Comparison of ENCODE assay signal across 15 cellular contexts in genomic region chr22:49320714-49321476, GRCh38.
DNase-seq lines count a peak whose midpoint lies in the region; ATAC-seq and TF ChIP-seq lines count a peak whose summit lies in the region.
"Had no signal": no experiment of that assay in that cellular context is flagged by ENCODE, and none has a peak within 500 bp of the region (broad histone marks: within the 10 kb centered on the region; RNA-seq: fewer than 3 reads in every experiment).

No MANE protein-coding gene starts in this region.

- no peak overlapping the region for H3K27ac ChIP-seq in lower lobe of right lung

- no peaks in the 10 kb centered on the region for H3K9me3 ChIP-seq in lower lobe of right lung

- no peaks in the 10 kb centered on the region for H3K4me1 Mint-ChIP-seq in activated T-helper 2 cell treated with anti-CD3 and anti-CD28 coated beads, Interferon-gamma antibody, Interleukin-2, Interleukin-4, amounts not matched to agents 10 μg/mL and 5 μg/mL and 100 μg/mL, durations not matched to agents 14 hours and 24 hours and 36 hours (ENCODE audit: low read depth)
- no peaks in the 10 kb centered on the region for H3K4me1 Mint-ChIP-seq in chondrocyte (ENCODE audit: low read depth)
- H3K4me1 Mint-ChIP-seq: CD8-positive, alpha-beta memory T cell had no signal

- DNase-seq in D341Med (ENCODE audit: low spot score) (peak; percentile 8), lower lobe of right lung (peak; percentile 14), hippocampal formation (lab: John Stamatoyannopoulos, UW) (no peak), chondrocyte (ENCODE audit: low spot score) (no peak), GM19240 (ENCODE audit: insufficient read length, low spot score) (no peak)
- DNase-seq in activated T-helper 2 cell treated with anti-CD3 and anti-CD28 coated beads, Interferon-gamma antibody, Interleukin-2, Interleukin-4, amounts not matched to agents 10 μg/mL and 5 μg/mL and 100 μg/mL, durations not matched to agents 14 hours and 24 hours and 36 hours (ENCODE audit: low spot score), result peak; percentile 4
- DNase-seq in stimulated activated CD8-positive, alpha-beta memory T cell treated with anti-CD3 and anti-CD28 coated beads, Interleukin-4, amount 100 ng/mL, for 48 hours, result peak; percentile 6
- DNase-seq: ACHN; CD8-positive, alpha-beta memory T cell; NCI-H1092 treated with DMSO at 0.1 percent for 48 hours; NCI-H1694; NCI-H2081 treated with DMSO at 0.1 percent for 48 hours; NCI-H446 treated with DMSO at 0.1 percent for 48 hours; SHP77 had no signal

- TF ChIP-seq CTCF in lower lobe of right lung (IDR thresholded peaks at IDR 0.05) (no peak), chondrocyte (IDR thresholded peaks at IDR 0.05) (no peak)

- H3K4me3 ChIP-seq in lower lobe of right lung, result no peak overlapping the region
- H3K4me3 ChIP-seq: K562 had no signal

- ATAC-seq in lower lobe of right lung, result no peak
- ATAC-seq: K562 had no signal

- intact Hi-C loops in activated T-helper 2 cell treated with anti-CD3 and anti-CD28 coated beads, Interferon-gamma antibody, Interleukin-2, Interleukin-4, amounts not matched to agents 10 μg/mL and 5 μg/mL and 100 μg/mL, durations not matched to agents 14 hours and 24 hours and 36 hours (cut with micrococcal nuclease), result no loop called here
- intact Hi-C loops in lower lobe of right lung (cut with DNase I), result no loop called here

- peaks cover 34% of the 10 kb centered on the region for H3K27me3 ChIP-seq in lower lobe of right lung (ENCODE audit: low read depth)

- H3K27me3 Mint-ChIP-seq in activated T-helper 2 cell treated with anti-CD3 and anti-CD28 coated beads, Interferon-gamma antibody, Interleukin-2, Interleukin-4, amounts not matched to agents 10 μg/mL and 5 μg/mL and 100 μg/mL, durations not matched to agents 14 hours and 24 hours and 36 hours (ENCODE audit: low read depth), result peaks cover 13% of the 10 kb centered on the region
- H3K27me3 Mint-ChIP-seq in chondrocyte (ENCODE audit: low read depth), result peaks cover 44% of the 10 kb centered on the region

- no peaks in the 10 kb centered on the region for H3K36me3 Mint-ChIP-seq in activated T-helper 2 cell treated with anti-CD3 and anti-CD28 coated beads, Interferon-gamma antibody, Interleukin-2, Interleukin-4, amounts not matched to agents 10 μg/mL and 5 μg/mL and 100 μg/mL, durations not matched to agents 14 hours and 24 hours and 36 hours (ENCODE audit: low read depth)
- no peaks in the 10 kb centered on the region for H3K36me3 Mint-ChIP-seq in chondrocyte (ENCODE audit: low read depth)
- H3K36me3 Mint-ChIP-seq: CD8-positive, alpha-beta memory T cell had no signal

- H3K9me3 Mint-ChIP-seq in activated T-helper 2 cell treated with anti-CD3 and anti-CD28 coated beads, Interferon-gamma antibody, Interleukin-2, Interleukin-4, amounts not matched to agents 10 μg/mL and 5 μg/mL and 100 μg/mL, durations not matched to agents 14 hours and 24 hours and 36 hours, result no peaks in the 10 kb centered on the region
- H3K9me3 Mint-ChIP-seq in chondrocyte (ENCODE audit: low read depth), result no peaks in the 10 kb centered on the region
- H3K9me3 Mint-ChIP-seq: CD8-positive, alpha-beta memory T cell had no signal

- H3K36me3 ChIP-seq in lower lobe of right lung, result no peaks in the 10 kb centered on the region

- H3K27ac Mint-ChIP-seq in activated T-helper 2 cell treated with anti-CD3 and anti-CD28 coated beads, Interferon-gamma antibody, Interleukin-2, Interleukin-4, amounts not matched to agents 10 μg/mL and 5 μg/mL and 100 μg/mL, durations not matched to agents 14 hours and 24 hours and 36 hours, result no peak overlapping the region
- no peak overlapping the region for H3K27ac Mint-ChIP-seq in chondrocyte (ENCODE audit: unreplicated experiment)
- H3K27ac Mint-ChIP-seq: CD8-positive, alpha-beta memory T cell had no signal

- H3K4me3 Mint-ChIP-seq in activated T-helper 2 cell treated with anti-CD3 and anti-CD28 coated beads, Interferon-gamma antibody, Interleukin-2, Interleukin-4, amounts not matched to agents 10 μg/mL and 5 μg/mL and 100 μg/mL, durations not matched to agents 14 hours and 24 hours and 36 hours (ENCODE audit: low read depth), result no peak overlapping the region
- H3K4me3 Mint-ChIP-seq in chondrocyte (ENCODE audit: unreplicated experiment), result no peak overlapping the region
- H3K4me3 Mint-ChIP-seq: CD8-positive, alpha-beta memory T cell had no signal

- H3K4me1 ChIP-seq in lower lobe of right lung, result no peaks in the 10 kb centered on the region

Comparison
In these comparisons a context has a peak if more than half of its experiments do, and no peak if none do; other contexts are left out.
1. DNase-seq: peak in D341Med (single experiment), activated T-helper 2 cell treated with anti-CD3 and anti-CD28 coated beads, Interferon-gamma antibody, Interleukin-2, Interleukin-4, amounts not matched to agents 10 μg/mL and 5 μg/mL and 100 μg/mL, durations not matched to agents 14 hours and 24 hours and 36 hours (single experiment), lower lobe of right lung (single experiment) and stimulated activated CD8-positive, alpha-beta memory T cell treated with anti-CD3 and anti-CD28 coated beads, Interleukin-4, amount 100 ng/mL, for 48 hours (single experiment); none in hippocampal formation (0 of 2), chondrocyte (single experiment) and GM19240 (single experiment).